Comparison of ENCODE assay signal across 19 cellular contexts in the genomic region with DNA sequence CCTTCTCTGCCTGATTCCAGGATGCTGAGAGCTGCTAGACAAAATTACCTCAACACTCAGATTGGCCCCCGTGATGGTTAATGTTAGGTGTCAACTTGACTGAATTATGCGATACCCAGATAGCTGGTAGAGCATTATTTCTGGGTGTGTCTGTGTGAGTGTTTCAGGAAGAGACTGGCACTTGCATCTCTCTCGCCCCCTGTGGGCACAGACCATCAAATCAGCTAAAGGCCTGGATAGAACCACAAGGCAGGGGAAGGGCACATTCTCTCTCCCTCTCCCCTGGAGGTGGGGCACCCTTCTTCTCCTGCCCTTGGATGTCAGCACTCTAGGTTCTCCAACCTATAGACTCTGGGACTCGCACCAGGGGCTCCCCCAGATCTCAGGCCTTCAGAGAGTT.
"Had no signal": no experiment of that assay in that cellular context is flagged by ENCODE, and none has a peak within 500 bp of the region (broad histone marks: within the 10 kb centered on the region; RNA-seq: fewer than 3 reads in every experiment).

No MANE protein-coding gene starts in this region.

- H3K27ac Mint-ChIP-seq: activated CD8-positive, alpha-beta memory T cell treated with anti-CD3 and anti-CD28 coated beads, Interleukin-2, amount 10 ng/mL, durations not matched to agents 7 days and 5 days; activated naive CD4-positive, alpha-beta T cell treated with anti-CD3 and anti-CD28 coated beads, Interleukin-2, amount 50 U/mL, for 72 hours; activated T-cell treated with anti-CD3 and anti-CD28 coated beads, Interleukin-2, amount 50 U/mL, for 24 hours; dendritic cell treated with granulocyte-macrophage colony-stimulating factor and Interleukin-4, amounts not matched to agents 40 ng/mL and 50 ng/mL, for 4 days; stimulated activated naive CD8-positive, alpha-beta T cell treated with anti-CD3 and anti-CD28 coated beads, Interleukin-15, Interleukin-2, amounts not matched to agents 100 ng/mL and 50 ng/mL, for 24 hours had no signal

- H3K27ac ChIP-seq: body of pancreas, ovary, testis, upper lobe of right lung had no signal

- H3K9me3 Mint-ChIP-seq: activated T-cell treated with anti-CD3 and anti-CD28 coated beads, Interleukin-2, amount 50 U/mL, for 24 hours; central memory CD8-positive, alpha-beta T cell; dendritic cell treated with granulocyte-macrophage colony-stimulating factor and Interleukin-4, amounts not matched to agents 40 ng/mL and 50 ng/mL, for 4 days; neural crest cell; stimulated activated naive CD8-positive, alpha-beta T cell treated with anti-CD3 and anti-CD28 coated beads, Interleukin-15, Interleukin-2, amounts not matched to agents 100 ng/mL and 50 ng/mL, for 24 hours had no signal

- H3K27me3 Mint-ChIP-seq: activated CD8-positive, alpha-beta memory T cell treated with anti-CD3 and anti-CD28 coated beads, Interleukin-2, amount 10 ng/mL, durations not matched to agents 7 days and 5 days; central memory CD8-positive, alpha-beta T cell; dendritic cell treated with granulocyte-macrophage colony-stimulating factor and Interleukin-4, amounts not matched to agents 40 ng/mL and 50 ng/mL, for 4 days had no signal

- H3K9me3 ChIP-seq: body of pancreas, ovary, testis, upper lobe of right lung had no signal

- H3K4me3 Mint-ChIP-seq: activated CD8-positive, alpha-beta memory T cell treated with anti-CD3 and anti-CD28 coated beads, Interleukin-2, amount 10 ng/mL, durations not matched to agents 7 days and 5 days; activated T-cell treated with anti-CD3 and anti-CD28 coated beads, Interleukin-2, amount 50 U/mL, for 24 hours; central memory CD8-positive, alpha-beta T cell; dendritic cell treated with granulocyte-macrophage colony-stimulating factor and Interleukin-4, amounts not matched to agents 40 ng/mL and 50 ng/mL, for 4 days; neural crest cell; stimulated activated naive CD8-positive, alpha-beta T cell treated with anti-CD3 and anti-CD28 coated beads, Interleukin-15, Interleukin-2, amounts not matched to agents 100 ng/mL and 50 ng/mL, for 24 hours had no signal

- ATAC-seq: activated CD8-positive, alpha-beta memory T cell treated with anti-CD3 and anti-CD28 coated beads, Interleukin-2, amount 10 ng/mL, durations not matched to agents 7 days and 5 days; activated naive CD4-positive, alpha-beta T cell treated with anti-CD3 and anti-CD28 coated beads, Interleukin-2, amount 50 U/mL, for 72 hours; body of pancreas; esophagus mucosa; upper lobe of right lung had no signal

- H3K4me1 ChIP-seq: body of pancreas, testis, upper lobe of right lung had no signal

- H3K36me3 ChIP-seq: ovary, upper lobe of right lung had no signal

- H3K27me3 ChIP-seq: body of pancreas, ovary, testis, upper lobe of right lung had no signal

- H3K36me3 Mint-ChIP-seq: activated CD8-positive, alpha-beta memory T cell treated with anti-CD3 and anti-CD28 coated beads, Interleukin-2, amount 10 ng/mL, durations not matched to agents 7 days and 5 days; activated naive CD4-positive, alpha-beta T cell treated with anti-CD3 and anti-CD28 coated beads, Interleukin-2, amount 50 U/mL, for 72 hours had no signal

- H3K4me1 Mint-ChIP-seq: central memory CD8-positive, alpha-beta T cell had no signal

- DNase-seq: activated CD4-positive, alpha-beta T cell treated with anti-CD3 and anti-CD28 coated beads, Interleukin-2, amount 50 U/mL, for 4 hours; activated CD4-positive, CD25-positive, alpha-beta regulatory T cell treated with anti-CD3 and anti-CD28 coated beads, Interleukin-2, amount 50 U/mL, for 72 hours; activated CD8-positive, alpha-beta memory T cell treated with anti-CD3 and anti-CD28 coated beads, Interleukin-2, amount 10 ng/mL, durations not matched to agents 7 days and 5 days; activated effector memory CD4-positive, alpha-beta T cell treated with Interleukin-2 at 50 U/mL for 16 hours; activated T-cell treated with anti-CD3 and anti-CD28 coated beads, Interleukin-2, amount 50 U/mL, for 24 hours; amniotic stem cell; body of pancreas; hypothalamus; ovary; stimulated activated CD4-positive, alpha-beta T cell treated with anti-CD3 and anti-CD28 coated beads, Interleukin-4, amount 100 ng/mL, for 1 hour; stimulated activated CD8-positive, alpha-beta memory T cell treated with anti-CD3 and anti-CD28 coated beads, Interleukin-4, amount 100 ng/mL, for 48 hours; testis; upper lobe of right lung had no signal

- H3K4me3 ChIP-seq: body of pancreas, ovary, testis, upper lobe of right lung had no signal
